19 cellular contexts compared by ENCODE assay signal in genomic region chr2:26326514-26326913, GRCh38. TPM values are rescaled to one million over a fixed set of nuclear protein-coding genes. Genes with fewer than 3 reads are reported as not detected.
DNase-seq lines count a peak whose midpoint lies in the region; ATAC-seq, FAIRE-seq and TF ChIP-seq lines count a peak whose summit lies in the region.
"Had no signal": no experiment of that assay in that cellular context is flagged by ENCODE, and none has a peak within 500 bp of the region (broad histone marks: within the 10 kb centered on the region; RNA-seq: fewer than 3 reads in every experiment).

No MANE protein-coding gene starts in this region.

- RAD21 ChIA-PET in GM12878 (lab: Charles Lee; ENCODE audit: unreplicated experiment): interaction anchor here (0.9 to 1.5 kb wide), 2 partner anchors 80 to 153 kb away, joined by 3 to 4 read pairs; partner anchors contain the start of gene GAREM2

- intact Hi-C loops in GM12878 (cut with micrococcal nuclease; ENCODE audit: unreplicated experiment) (no loop called here), heart left ventricle (cut with DNase I) (loop anchor here in 4 of 10 donors (5.0 to 10.0 kb wide), 5 partner anchors 79 to 374 kb away; no protein-coding TSS in a partner anchor)

- H3K27ac ChIP-seq in BLaER1 treated with 17β-estradiol and CSF1 and Interleukin-3, amounts not matched to agents 10 nM and 100 nM: peak overlapping the region in 8 of 11 experiments; percentile 59 to 77 (median 74); a peak in 14 of 22 replicates
- H3K27ac ChIP-seq in GM12878 (ENCODE audit: control insufficient read depth, insufficient read depth): no peak overlapping the region
- H3K27ac ChIP-seq in osteoblast (ENCODE audit: low read depth, low read length): no peak overlapping the region
- H3K27ac ChIP-seq in heart left ventricle: no peak overlapping the region

- ATAC-seq in GM12878 (0 out of 3 replicates have a peak, but pooled peaks have one; percentile 24), heart left ventricle (no peak)
- no peak for ATAC-seq in naive thymus-derived CD8-positive, alpha-beta T cell
- ATAC-seq: T-cell had no signal

- H3K27me3 ChIP-seq in BLaER1 treated with 17β-estradiol and CSF1 and Interleukin-3, amounts not matched to agents 10 nM and 100 nM: no peaks in the 10 kb centered on the region
- no peaks in the 10 kb centered on the region for H3K27me3 ChIP-seq in GM12878 (replicated peaks in 1 of 2; ENCODE audit: control insufficient read depth in 2 of 2, insufficient read depth in 2 of 2, low read length in 1 of 2)
- H3K27me3 ChIP-seq in osteoblast (ENCODE audit: insufficient read depth, low read length): peaks cover under 1% of the 10 kb centered on the region
- no peaks in the 10 kb centered on the region for H3K27me3 ChIP-seq in heart left ventricle

- peaks cover 38 to 60% (median 51%) of the 10 kb centered on the region in 10 experiments for H3K4me1 ChIP-seq in BLaER1 treated with 17β-estradiol and CSF1 and Interleukin-3, amounts not matched to agents 10 nM and 100 nM
- H3K4me1 ChIP-seq in GM12878 (ENCODE audit: control insufficient read depth, insufficient read depth, low read length) (no peaks in the 10 kb centered on the region), osteoblast (ENCODE audit: insufficient read depth, low read length) (peaks cover 15% of the 10 kb centered on the region), heart left ventricle (peaks cover 0 to 10% (median 0%) of the 10 kb centered on the region in 12 donors)

- no peak for TF ChIP-seq EP300 in GM12878 (IDR thresholded peaks at IDR 0.05; ENCODE audit: borderline replicate concordance in 1 of 2, control insufficient read depth in 1 of 2, low read depth in 2 of 2, low read length in 2 of 2)

- in situ Hi-C loops in GM12878 (cut with MboI): no loop called here

- FAIRE-seq in GM12878 (lab: Jason Lieb, UNC): no peak
- FAIRE-seq: D721Med had no signal

- no peaks in the 10 kb centered on the region for H3K79me2 ChIP-seq in GM12878 (ENCODE audit: control insufficient read depth, insufficient read depth, low read length)
- no peaks in the 10 kb centered on the region for H3K79me2 ChIP-seq in osteoblast (ENCODE audit: insufficient read depth, low read length)

- no peak for TF ChIP-seq RAD21 in GM12878 (IDR thresholded peaks at IDR 0.05; ENCODE audit: insufficient read depth, low read depth, low read length)

- H3K36me3 Mint-ChIP-seq in naive thymus-derived CD8-positive, alpha-beta T cell: no peaks in the 10 kb centered on the region
- H3K36me3 Mint-ChIP-seq: T-cell had no signal

- 100% methylated on average over 1 of the region's 1 CpG for WGBS in GM12878 (ENCODE audit: insufficient coverage, insufficient replicate concordance, low lambda C conversion rate, missing lambda C conversion rate)
- 82 to 100% (median 93%) methylated on average over 1 of the region's 1 CpG for WGBS in heart left ventricle, 4 donors

- no peaks in the 10 kb centered on the region for H3K9me3 ChIP-seq in BLaER1 treated with 17β-estradiol and CSF1 and Interleukin-3, amounts not matched to agents 10 nM and 100 nM (replicated peaks in 1 of 11)
- no peaks in the 10 kb centered on the region for H3K9me3 ChIP-seq in GM12878 (replicated peaks; ENCODE audit: control insufficient read depth, insufficient read depth, low read length)
- no peaks in the 10 kb centered on the region for H3K9me3 ChIP-seq in osteoblast (ENCODE audit: low read depth, low read length)
- H3K9me3 ChIP-seq in heart left ventricle: no peaks in the 10 kb centered on the region
- H3K9me3 ChIP-seq: SK-N-SH had no signal

- BruUV-seq in GM12878 (replicated peaks; lab: Mats Ljungman, UMichigan): no TSS peak

- no peaks in the 10 kb centered on the region; a peak in 1 of 22 replicates for H4K20me1 ChIP-seq in BLaER1 treated with 17β-estradiol and CSF1 and Interleukin-3, amounts not matched to agents 10 nM and 100 nM
- H4K20me1 ChIP-seq in GM12878 (ENCODE audit: control insufficient read depth, insufficient read depth) (no peaks in the 10 kb centered on the region), osteoblast (ENCODE audit: insufficient read depth, low read length) (no peaks in the 10 kb centered on the region)

- H3K4me1 Mint-ChIP-seq in naive thymus-derived CD8-positive, alpha-beta T cell: peaks cover 6 to 9% (median 7%) of the 10 kb centered on the region in 4 donors

- no peaks in the 10 kb centered on the region for H3K9me3 Mint-ChIP-seq in naive thymus-derived CD8-positive, alpha-beta T cell
- H3K9me3 Mint-ChIP-seq: H9, T-cell had no signal

- TF ChIP-seq POLR2A in GM12878 (IDR thresholded peaks at IDR 0.05; ENCODE audit: low read depth, low read length) (no peak), heart left ventricle (IDR thresholded peaks at IDR 0.05) (no peak)

- SMC1A ChIA-PET in GM12878 (lab: Charles Lee; ENCODE audit: uncharacterized antibody, unreplicated experiment): interaction anchor here (0.8 to 1.8 kb wide), 3 partner anchors 83 to 562 kb away, joined by 3 to 4 read pairs (median 3); no protein-coding TSS in a partner anchor

- POLR2A ChIA-PET in GM12878 (lab: Charles Lee): interaction anchor here (0.6 kb wide), 1 partner anchor 278 kb away, joined by 4 read pairs; no protein-coding TSS in a partner anchor
- POLR2A ChIA-PET in naive thymus-derived CD8-positive, alpha-beta T cell (lab: Charles Lee): no interaction called here

- H3K27ac Mint-ChIP-seq in naive thymus-derived CD8-positive, alpha-beta T cell: no peak overlapping the region
- H3K27ac Mint-ChIP-seq: H9, T-cell had no signal

- no peak overlapping the region for H3K4me3 Mint-ChIP-seq in naive thymus-derived CD8-positive, alpha-beta T cell
- H3K4me3 Mint-ChIP-seq: H9, T-cell had no signal

- no peaks in the 10 kb centered on the region for H3K36me3 ChIP-seq in BLaER1 treated with 17β-estradiol and CSF1 and Interleukin-3, amounts not matched to agents 10 nM and 100 nM
- H3K36me3 ChIP-seq in GM12878 (ENCODE audit: control insufficient read depth in 2 of 2, insufficient read depth in 2 of 2, low read length in 1 of 2) (no peaks in the 10 kb centered on the region), osteoblast (ENCODE audit: insufficient read depth, low read length) (no peaks in the 10 kb centered on the region), heart left ventricle (no peaks in the 10 kb centered on the region)

- peak overlapping the region in 9 of 11 experiments; percentile 67 to 88 (median 75); a peak in 16 of 22 replicates for H3K4me2 ChIP-seq in BLaER1 treated with 17β-estradiol and CSF1 and Interleukin-3, amounts not matched to agents 10 nM and 100 nM
- H3K4me2 ChIP-seq in GM12878 (ENCODE audit: control insufficient read depth, insufficient read depth): no peak overlapping the region
- H3K4me2 ChIP-seq in osteoblast (ENCODE audit: insufficient read depth, low read length): no peak overlapping the region
- H3K4me2 ChIP-seq: SK-N-SH had no signal

- H3K4me3 ChIP-seq in BLaER1 treated with 17β-estradiol and CSF1 and Interleukin-3, amounts not matched to agents 10 nM and 100 nM: no peak overlapping the region
- H3K4me3 ChIP-seq in GM12878 (no peak overlapping the region), osteoblast (ENCODE audit: insufficient read depth, low read length) (no peak overlapping the region), heart left ventricle (no peak overlapping the region)

- H2AFZ ChIP-seq in GM12878 (ENCODE audit: control insufficient read depth, low read depth, low read length): no peak overlapping the region
- H2AFZ ChIP-seq in osteoblast (ENCODE audit: low read length): no peak overlapping the region

- peak overlapping the region in 3 of 11 experiments; percentile 39 to 62 (median 56); a peak in 3 of 22 replicates for H3K9ac ChIP-seq in BLaER1 treated with 17β-estradiol and CSF1 and Interleukin-3, amounts not matched to agents 10 nM and 100 nM
- no peak overlapping the region for H3K9ac ChIP-seq in GM12878 (ENCODE audit: control insufficient read depth, insufficient read depth, low read length)
- H3K9ac ChIP-seq: SK-N-SH had no signal

- CTCF ChIA-PET in GM12878 (lab: Yijun Ruan, JAX): interaction anchor here (0.8 to 1.2 kb wide), 2 partner anchors 11 to 335 kb away, joined by 3 to 4 read pairs; no protein-coding TSS in a partner anchor

- TF ChIP-seq CTCF in GM12878 (IDR thresholded peaks at IDR 0.05 in 2 of 3, conservative IDR thresholded peaks at IDR 0.05 in 1 of 3; ENCODE audit: control insufficient read depth in 2 of 3, extremely low read depth in 1 of 3, insufficient read depth in 1 of 3, low read depth in 3 of 3, low read length in 3 of 3) (no peak), osteoblast (IDR thresholded peaks at IDR 0.05; ENCODE audit: extremely low read depth, low read depth, low read length) (no peak), heart left ventricle (IDR thresholded peaks at IDR 0.05) (no peak)

- DNase-seq in HCEC 1CT (peak; percentile 18), MV-4-11 (lab: John Stamatoyannopoulos, UW) (peak; percentile 70), GM12878 (ENCODE audit: low read depth, low spot score) (no peak), activated gamma-delta T cell (lab: John Stamatoyannopoulos, UW) (no peak), osteoblast (ENCODE audit: insufficient read length, low spot score, missing footprints) (no peak), heart left ventricle (no peak)
- DNase-seq in naive thymus-derived CD8-positive, alpha-beta T cell: no peak
- DNase-seq: C1 segment of cervical spinal cord, H9, NCI-H1092, NCI-H1436 treated with DMSO at 0.1 percent for 48 hours, NCI-H2029, NCI-H2171, NCI-H69, Right ventricle myocardium superior, SK-N-SH, T-cell had no signal

- no peaks in the 10 kb centered on the region for H3K27me3 Mint-ChIP-seq in naive thymus-derived CD8-positive, alpha-beta T cell
- H3K27me3 Mint-ChIP-seq: T-cell had no signal

RNA-seq across cellular contexts. Expression of gene SELENOI, which starts 19.4 kb away (rescaled TPM):
- total RNA-seq in GM12878 (2013; cell fraction: nucleolus; rRNA removed): 48.3 and 48.5 TPM in 2 replicates
- total RNA-seq in GM12878 (2014; rRNA removed): 18.6 and 22.5 TPM in 2 replicates
- total RNA-seq in GM12878 (2014; rRNA removed; fragmentation: Illumina TruSeq; extraction: Trizol): 26.6 and 27.6 TPM in 2 replicates
- 29.1 and 31.4 TPM in 2 replicates for total RNA-seq in GM12878 (2021)
- 4.7 TPM for polyA plus RNA-seq in GM12878 (2011; ENCODE audit: low read depth)
- polyA plus RNA-seq in GM12878 (2011; rRNA removed): 17.2 and 21.6 TPM in 2 replicates
- 6.1 and 11.0 TPM in 2 replicates for polyA plus RNA-seq in GM12878 (2011; cell fraction: cytosol; rRNA removed)
- polyA plus RNA-seq in GM12878 (2011; cell fraction: nucleus; rRNA removed): 10.3 and 11.9 TPM in 2 replicates
- 7.1 and 7.3 TPM in 2 replicates for polyA plus RNA-seq in GM12878 (2012)
- 20.0 and 23.2 TPM in 2 replicates for polyA plus RNA-seq in GM12878 (2014; fragmentation: Illumina TruSeq; extraction: Trizol)
- 1 to 10 TPM; 5.2 to 6.3 TPM for polyA plus RNA-seq in GM12878 (2014; fragmentation: Nextera tagmentation; extraction: Ambion mirVana)
- polyA plus RNA-seq in GM12878 (2014; rRNA removed): 12.1 and 13.3 TPM in 2 replicates
- polyA plus RNA-seq in GM12878 (2016; fragmentation: Nextera tagmentation; extraction: Ambion mirVana): 10 to 100 TPM; 15.0 to 17.6 TPM
- polyA minus RNA-seq in GM12878 (2011; rRNA and poly(A)+ RNA removed): 45.5 and 93.0 TPM in 2 replicates
- polyA minus RNA-seq in GM12878 (2011; cell fraction: cytosol; rRNA and poly(A)+ RNA removed): 11.4 and 14.6 TPM in 2 replicates
- polyA minus RNA-seq in GM12878 (2011; cell fraction: nucleus; rRNA and poly(A)+ RNA removed): 26.0 and 48.2 TPM in 2 replicates
- total RNA-seq in osteoblast: 11.6 and 13.0 TPM in 2 replicates
- 10 to 100 TPM in 6 of 9 donors, 1 to 10 TPM in 3; 8.1 to 14.9 (median 12.0) TPM for total RNA-seq in heart left ventricle
- 10 to 100 TPM in 1 of 2 donors, 1 to 10 TPM in 1; 1.9 to 10.2 TPM for polyA plus RNA-seq in heart left ventricle
- 10 to 100 TPM; 20.7 to 21.5 TPM for total RNA-seq in naive thymus-derived CD8-positive, alpha-beta T cell
- polyA plus RNA-seq in naive thymus-derived CD8-positive, alpha-beta T cell: 1 to 10 TPM; 2.6 to 4.6 (median 4.0) TPM

RNA-seq across cellular contexts. Expression of gene ADGRF3, which starts 20.1 kb away (rescaled TPM):
- total RNA-seq in GM12878 (2013; cell fraction: nucleolus; rRNA removed): 1.6 and 13.2 TPM in 2 replicates
- total RNA-seq in GM12878 (2014; rRNA removed): 0.40 and 0.54 TPM in 2 replicates
- 0.67 and 1.1 TPM in 2 replicates for total RNA-seq in GM12878 (2014; rRNA removed; fragmentation: Illumina TruSeq; extraction: Trizol)
- 2.8 and 3.1 TPM in 2 replicates for total RNA-seq in GM12878 (2021)
- 0.60 TPM for polyA plus RNA-seq in GM12878 (2011; ENCODE audit: low read depth)
- 0.32 and 0.46 TPM in 2 replicates for polyA plus RNA-seq in GM12878 (2011; rRNA removed)
- 0.45 and 0.47 TPM in 2 replicates for polyA plus RNA-seq in GM12878 (2011; cell fraction: cytosol; rRNA removed)
- 5.4 and 5.7 TPM in 2 replicates for polyA plus RNA-seq in GM12878 (2011; cell fraction: nucleus; rRNA removed)
- polyA plus RNA-seq in GM12878 (2012): 0.81 and 0.99 TPM in 2 replicates
- polyA plus RNA-seq in GM12878 (2014; fragmentation: Illumina TruSeq; extraction: Trizol): 0.44 and 1.0 TPM in 2 replicates
- polyA plus RNA-seq in GM12878 (2014; fragmentation: Nextera tagmentation; extraction: Ambion mirVana): under 1 TPM; 0.03 to 0.27 TPM
- 1.8 and 1.9 TPM in 2 replicates for polyA plus RNA-seq in GM12878 (2014; rRNA removed)
- 1 to 10 TPM; 1.4 to 1.5 TPM for polyA plus RNA-seq in GM12878 (2016; fragmentation: Nextera tagmentation; extraction: Ambion mirVana)
- 0.21 and 0.22 TPM in 2 replicates for polyA minus RNA-seq in GM12878 (2011; rRNA and poly(A)+ RNA removed)
- polyA minus RNA-seq in GM12878 (2011; cell fraction: cytosol; rRNA and poly(A)+ RNA removed): not detected in 2 replicates
- 0.60 and 1.4 TPM in 2 replicates for polyA minus RNA-seq in GM12878 (2011; cell fraction: nucleus; rRNA and poly(A)+ RNA removed)
- under 0.01 and 0.59 TPM in 2 replicates for total RNA-seq in osteoblast
- total RNA-seq in heart left ventricle: under 1 TPM in 2 of 9 donors, not detected in 7; 0.13 to 0.69 TPM
- polyA plus RNA-seq in heart left ventricle: under 1 TPM in 1 of 2 donors, not detected in 1; 0.08 TPM
- 1 to 10 TPM; 1.5 TPM for total RNA-seq in naive thymus-derived CD8-positive, alpha-beta T cell
- 1 to 10 TPM in 1 of 3 donors, under 1 TPM in 2; 0.09 to 1.2 (median 0.13) TPM for polyA plus RNA-seq in naive thymus-derived CD8-positive, alpha-beta T cell

Comparison
In these comparisons a context has a peak if more than half of its experiments do, and no peak if none do; other contexts are left out.
1. H3K27ac ChIP-seq: peak in BLaER1 treated with 17β-estradiol and CSF1 and Interleukin-3, amounts not matched to agents 10 nM and 100 nM (8 of 11); none in GM12878 (single experiment), osteoblast (single experiment) and heart left ventricle (0 of 12).
2. H3K4me2 ChIP-seq: peak in BLaER1 treated with 17β-estradiol and CSF1 and Interleukin-3, amounts not matched to agents 10 nM and 100 nM (9 of 11); none in GM12878 (single experiment) and osteoblast (single experiment).
3. DNase-seq: peak in HCEC 1CT (single experiment) and MV-4-11 (single experiment); none in GM12878 (single experiment), activated gamma-delta T cell (single experiment), osteoblast (single experiment), heart left ventricle (0 of 5) and naive thymus-derived CD8-positive, alpha-beta T cell (0 of 10).